Comparison of ENCODE assay signal across 25 cellular contexts in genomic region chr7:30266686-30267085, GRCh38.
"Had no signal": no experiment of that assay in that cellular context is flagged by ENCODE, and none has a peak within 500 bp of the region (broad histone marks: within the 10 kb centered on the region; RNA-seq: fewer than 3 reads in every experiment).

No MANE protein-coding gene starts in this region.

- DNase-seq: activated B cell treated with CpG ODN at 0.5 μM for 24 hours; activated CD4-positive, alpha-beta T cell treated with anti-CD3 and anti-CD28 coated beads for 48 hours; activated CD4-positive, alpha-beta T cell treated with anti-CD3 and anti-CD28 coated beads, Interleukin-2, amount 50 U/mL, for 1 hour; activated CD4-positive, alpha-beta T cell treated with anti-CD3 and anti-CD28 coated beads, Interleukin-2, amount 50 U/mL, for 48 hours; activated CD8-positive, alpha-beta memory T cell treated with anti-CD3 and anti-CD28 coated beads for 24 hours; activated CD8-positive, alpha-beta T cell treated with anti-CD3 and anti-CD28 coated beads for 36 hours; activated effector memory CD4-positive, alpha-beta T cell treated with Interleukin-2 at 50 U/mL for 16 hours; activated gamma-delta T cell treated with Interleukin-2 at 50 U/mL for 16 hours; activated naive CD4-positive, alpha-beta T cell treated with anti-CD3 and anti-CD28 coated beads, Interleukin-2, amount 50 U/mL, for 16 hours; activated naive CD4-positive, alpha-beta T cell treated with Interleukin-2 at 50 U/mL for 16 hours; activated T-cell treated with anti-CD3 and anti-CD28 coated beads, Interleukin-2, amount 50 U/mL, for 4 hours; amniotic stem cell; anterior cingulate cortex; brain microvascular endothelial cell; dorsolateral prefrontal cortex; effector memory CD4-positive, alpha-beta T cell; endodermal cell; foreskin fibroblast; hippocampal formation; T1000; WERI-Rb-1 had no signal

- H3K27ac ChIP-seq: brain microvascular endothelial cell, coronary artery, dorsolateral prefrontal cortex, WERI-Rb-1 had no signal

- H3K4me3 ChIP-seq: coronary artery, dorsolateral prefrontal cortex had no signal

- ATAC-seq: activated CD4-positive, CD25-positive, alpha-beta regulatory T cell treated with anti-CD3 and anti-CD28 coated beads, Interleukin-2, amount 50 U/mL, for 24 hours; activated CD8-positive, alpha-beta T cell treated with anti-CD3 and anti-CD28 coated beads for 36 hours; activated T-cell treated with anti-CD3 and anti-CD28 coated beads, Interleukin-2, amount 50 U/mL, for 4 hours; activated T-helper 17 cell treated with anti-CD3 and anti-CD28 coated beads, Interleukin-2, amount 50 U/mL, for 72 hours; esophagus mucosa had no signal

- H3K36me3 ChIP-seq: brain microvascular endothelial cell, WERI-Rb-1 had no signal

- H3K27me3 ChIP-seq: brain microvascular endothelial cell, dorsolateral prefrontal cortex had no signal
